17 cellular contexts compared by ENCODE assay signal in genomic region chr17:57421393-57421717, GRCh38.
"Had no signal": no experiment of that assay in that cellular context is flagged by ENCODE, and none has a peak within 500 bp of the region (broad histone marks: within the 10 kb centered on the region; RNA-seq: fewer than 3 reads in every experiment).

No MANE protein-coding gene starts in this region.

- H3K9ac ChIP-seq: parathyroid adenoma had no signal

- H3K4me1 ChIP-seq: breast epithelium had no signal

- DNase-seq: activated CD4-positive, alpha-beta T cell treated with anti-CD3 and anti-CD28 coated beads for 1 hour; activated CD4-positive, alpha-beta T cell treated with anti-CD3 and anti-CD28 coated beads, Interleukin-2, amount 50 U/mL, for 48 hours; activated naive CD4-positive, alpha-beta T cell treated with anti-CD3 and anti-CD28 coated beads for 36 hours; activated naive CD8-positive, alpha-beta T cell treated with anti-CD3 and anti-CD28 coated beads, Interleukin-2, amount 50 U/mL, for 24 hours; aorta; islet precursor cell; naive B cell; stimulated activated CD4-positive, alpha-beta T cell treated with anti-CD3 and anti-CD28 coated beads, Interleukin-4, amount 100 ng/mL, for 24 hours; stimulated activated naive CD8-positive, alpha-beta T cell treated with anti-CD3 and anti-CD28 coated beads, Interleukin-15, Interleukin-2, amounts not matched to agents 100 U/mL and 50 U/mL, for 24 hours; testis had no signal

- H3K27ac ChIP-seq: breast epithelium, neutrophil, parathyroid adenoma, right atrium auricular region, testis had no signal

- H2AFZ ChIP-seq: parathyroid adenoma had no signal

- ATAC-seq: activated naive CD8-positive, alpha-beta T cell treated with anti-CD3 and anti-CD28 coated beads, Interleukin-2, amount 50 U/mL, for 24 hours; stimulated activated naive CD8-positive, alpha-beta T cell treated with anti-CD3 and anti-CD28 coated beads, Interleukin-15, Interleukin-2, amounts not matched to agents 100 U/mL and 50 U/mL, for 24 hours had no signal

- H3K27me3 ChIP-seq: breast epithelium, neutrophil, right atrium auricular region, testis had no signal

- H3K4me3 ChIP-seq: breast epithelium, lung, right atrium auricular region, testis had no signal

- FAIRE-seq: endometrium, small intestine had no signal

- H3K36me3 ChIP-seq: breast epithelium, neutrophil, right atrium auricular region had no signal

- H3K9me3 ChIP-seq: breast epithelium, neutrophil, right atrium auricular region, testis had no signal
